ENCODE assay signal across 14 cellular contexts in the genomic region with DNA sequence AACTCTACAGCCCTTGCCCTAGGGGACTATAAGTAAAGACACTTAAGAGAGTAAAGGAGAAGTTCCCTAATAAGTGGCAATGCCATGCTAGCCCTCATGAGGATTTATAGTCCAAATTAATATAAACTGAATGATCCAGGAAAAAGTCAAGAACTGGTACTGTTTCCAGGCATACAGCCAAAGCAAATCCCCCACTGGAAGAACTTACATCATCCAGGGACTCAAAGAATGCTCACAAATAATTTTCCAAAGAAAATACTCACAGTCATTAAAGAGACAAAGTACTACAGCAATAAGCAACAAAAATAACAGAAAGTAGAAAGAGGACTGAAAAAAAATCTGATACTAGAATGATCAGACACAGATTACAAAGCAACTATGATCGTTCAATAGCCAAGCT.
DNase-seq lines count a peak whose midpoint lies in the region; ATAC-seq and TF ChIP-seq lines count a peak whose summit lies in the region.
"Had no signal": no experiment of that assay in that cellular context is flagged by ENCODE, and none has a peak within 500 bp of the region (broad histone marks: within the 10 kb centered on the region; RNA-seq: fewer than 3 reads in every experiment).

No MANE protein-coding gene starts in this region.

- H3K9me3 Mint-ChIP-seq in HFFc6, result no peaks in the 10 kb centered on the region
- H3K9me3 Mint-ChIP-seq: GM23338, memory B cell had no signal

- no peaks in the 10 kb centered on the region for H3K9me3 ChIP-seq in mucosa of descending colon

- TF ChIP-seq CTCF in HFFc6 (IDR thresholded peaks at IDR 0.05) (no peak), mucosa of descending colon (IDR thresholded peaks at IDR 0.05) (no peak)

- peak; percentile 56 for DNase-seq in HFFc6
- peak; percentile 89 for DNase-seq in astrocyte of the hippocampus (ENCODE audit: low read depth, low spot score)
- DNase-seq in left ventricle myocardium superior, result no peak
- peak; percentile 75 for DNase-seq in smooth muscle cell of the brain vasculature (ENCODE audit: low read depth, low spot score)
- DNase-seq in mucosa of descending colon, result no peak
- no peak for DNase-seq in T-helper 9 cell
- DNase-seq: activated CD4-positive, alpha-beta T cell treated with anti-CD3 and anti-CD28 coated beads, Interleukin-2, amount 50 U/mL, for 4 hours; activated naive CD8-positive, alpha-beta T cell treated with anti-CD3 and anti-CD28 coated beads, Interleukin-2, amount 10 ng/mL, durations not matched to agents 7 days and 5 days; MM.1S; NCI-H526 had no signal

- intact Hi-C loops in left ventricle myocardium superior (cut with micrococcal nuclease) (no loop called here), mucosa of descending colon (cut with DNase I, micrococcal nuclease) (no loop called here)

- no peaks in the 10 kb centered on the region for H3K27me3 Mint-ChIP-seq in HFFc6 (ENCODE audit: insufficient read depth)
- H3K27me3 Mint-ChIP-seq: activated naive CD8-positive, alpha-beta T cell treated with anti-CD3 and anti-CD28 coated beads, Interleukin-2, amount 10 ng/mL, durations not matched to agents 7 days and 5 days; memory B cell had no signal

- H3K4me3 Mint-ChIP-seq in HFFc6, result no peak overlapping the region
- H3K4me3 Mint-ChIP-seq: activated naive CD8-positive, alpha-beta T cell treated with anti-CD3 and anti-CD28 coated beads, Interleukin-2, amount 10 ng/mL, durations not matched to agents 7 days and 5 days; GM23338; memory B cell had no signal

- peak; percentile 71 for ATAC-seq in left ventricle myocardium superior
- ATAC-seq in mucosa of descending colon, result no peak
- no peak for ATAC-seq in GM21737 (IDR thresholded peaks at IDR 0.05; ENCODE audit: unreplicated experiment)
- ATAC-seq: esophagus mucosa, GM23338 had no signal

- no peak overlapping the region for H3K27ac Mint-ChIP-seq in HFFc6
- H3K27ac Mint-ChIP-seq: activated naive CD8-positive, alpha-beta T cell treated with anti-CD3 and anti-CD28 coated beads, Interleukin-2, amount 10 ng/mL, durations not matched to agents 7 days and 5 days; GM23338; memory B cell had no signal

- no peaks in the 10 kb centered on the region for H3K4me1 ChIP-seq in mucosa of descending colon (ENCODE audit: low read depth)

- H3K4me3 ChIP-seq in mucosa of descending colon, result no peak overlapping the region
- H3K4me3 ChIP-seq: GM23338 had no signal

- H3K36me3 ChIP-seq in mucosa of descending colon (ENCODE audit: low read depth), result no peaks in the 10 kb centered on the region

- H3K4me1 Mint-ChIP-seq in HFFc6 (ENCODE audit: low read depth), result peaks cover 12% of the 10 kb centered on the region
- H3K4me1 Mint-ChIP-seq: GM23338, memory B cell had no signal

- no peaks in the 10 kb centered on the region for H3K36me3 Mint-ChIP-seq in HFFc6 (ENCODE audit: low read depth)
- H3K36me3 Mint-ChIP-seq: memory B cell had no signal

Comparison
In these comparisons a context has a peak if more than half of its experiments do, and no peak if none do; other contexts are left out.
1. DNase-seq: peak in HFFc6 (single experiment), astrocyte of the hippocampus (single experiment) and smooth muscle cell of the brain vasculature (single experiment); none in left ventricle myocardium superior (single experiment), mucosa of descending colon (0 of 3) and T-helper 9 cell (single experiment).